In genomic region chr10:121947931-121948330, GRCh38 we compare ENCODE assay signal across 15 cellular contexts. TPM values are rescaled to one million over a fixed set of nuclear protein-coding genes. Genes with fewer than 3 reads are reported as not detected.
"Had no signal": no experiment of that assay in that cellular context is flagged by ENCODE, and none has a peak within 500 bp of the region (broad histone marks: within the 10 kb centered on the region; RNA-seq: fewer than 3 reads in every experiment).

No MANE protein-coding gene starts in this region.

- H3K4me3 Mint-ChIP-seq: activated CD4-positive, alpha-beta memory T cell treated with anti-CD3 and anti-CD28 coated beads for 36 hours; activated CD8-positive, alpha-beta memory T cell treated with anti-CD3 and anti-CD28 coated beads, Interleukin-2, amount 10 ng/mL, durations not matched to agents 7 days and 5 days; activated naive CD4-positive, alpha-beta T cell treated with anti-CD3 and anti-CD28 coated beads, Interleukin-2, amount 10 ng/mL, durations not matched to agents 7 days and 5 days; natural killer cell treated with Interleukin-12 subunit alpha and Interleukin-12 subunit beta and Interleukin-15 and Interleukin-18, amount 100 ng/mL, for 72 hours; stimulated activated naive CD8-positive, alpha-beta T cell treated with anti-CD3 and anti-CD28 coated beads, Interleukin-15, amount 100 ng/mL, for 72 hours; T-helper 2 cell treated with Interferon-gamma antibody and Interleukin-4, amounts not matched to agents 5 μg/mL and 100 μg/mL, for 36 hours had no signal

- H3K9me3 Mint-ChIP-seq: activated CD4-positive, alpha-beta memory T cell treated with anti-CD3 and anti-CD28 coated beads for 36 hours; activated naive CD4-positive, alpha-beta T cell treated with anti-CD3 and anti-CD28 coated beads, Interleukin-2, amount 10 ng/mL, durations not matched to agents 7 days and 5 days; activated T-helper 2 cell treated with anti-CD3 and anti-CD28 coated beads, Interferon-gamma antibody, Interleukin-2, Interleukin-4, amounts not matched to agents 10 μg/mL and 5 μg/mL and 100 μg/mL, durations not matched to agents 14 hours and 24 hours and 36 hours; natural killer cell treated with Interleukin-12 subunit alpha and Interleukin-12 subunit beta and Interleukin-15 and Interleukin-18, amount 100 ng/mL, for 72 hours; stimulated activated naive CD8-positive, alpha-beta T cell treated with anti-CD3 and anti-CD28 coated beads, Interleukin-15, amount 100 ng/mL, for 72 hours; T-helper 2 cell treated with Interferon-gamma antibody and Interleukin-4, amounts not matched to agents 5 μg/mL and 100 μg/mL, for 36 hours had no signal

- DNase-seq: activated CD4-positive, alpha-beta memory T cell treated with anti-CD3 and anti-CD28 coated beads for 36 hours; activated CD4-positive, CD25-positive, alpha-beta regulatory T cell treated with anti-CD3 and anti-CD28 coated beads, Interleukin-2, amount 50 U/mL, for 72 hours; activated CD8-positive, alpha-beta memory T cell treated with anti-CD3 and anti-CD28 coated beads, Interleukin-2, amount 10 ng/mL, durations not matched to agents 7 days and 5 days; activated naive CD4-positive, alpha-beta T cell treated with anti-CD3 and anti-CD28 coated beads, Interleukin-2, amount 10 ng/mL, durations not matched to agents 7 days and 5 days; activated T-cell treated with anti-CD3 and anti-CD28 coated beads, Interleukin-2, amount 50 U/mL, for 1 hour; foreskin fibroblast; kidney glomerular epithelial cell; mesenchymal stem cell; stimulated activated CD4-positive, alpha-beta T cell treated with anti-CD3 and anti-CD28 coated beads, Interleukin-1b, Interleukin-23, amount 100 ng/mL, for 48 hours; stimulated activated naive CD8-positive, alpha-beta T cell treated with anti-CD3 and anti-CD28 coated beads, Interleukin-15, amount 100 ng/mL, for 72 hours; upper lobe of left lung had no signal

- H3K4me1 Mint-ChIP-seq: activated CD8-positive, alpha-beta memory T cell treated with anti-CD3 and anti-CD28 coated beads, Interleukin-2, amount 10 ng/mL, durations not matched to agents 7 days and 5 days; activated naive CD4-positive, alpha-beta T cell treated with anti-CD3 and anti-CD28 coated beads, Interleukin-2, amount 10 ng/mL, durations not matched to agents 7 days and 5 days; stimulated activated naive CD8-positive, alpha-beta T cell treated with anti-CD3 and anti-CD28 coated beads, Interleukin-15, amount 100 ng/mL, for 72 hours had no signal

- H3K36me3 Mint-ChIP-seq: activated CD4-positive, alpha-beta memory T cell treated with anti-CD3 and anti-CD28 coated beads for 36 hours; natural killer cell treated with Interleukin-12 subunit alpha and Interleukin-12 subunit beta and Interleukin-15 and Interleukin-18, amount 100 ng/mL, for 72 hours had no signal

- H3K4me3 ChIP-seq: ascending aorta, upper lobe of left lung had no signal

- ATAC-seq: activated CD8-positive, alpha-beta memory T cell treated with anti-CD3 and anti-CD28 coated beads, Interleukin-2, amount 10 ng/mL, durations not matched to agents 7 days and 5 days; natural killer cell treated with Interleukin-12 subunit alpha and Interleukin-12 subunit beta and Interleukin-15 and Interleukin-18, amount 100 ng/mL, for 72 hours; stimulated activated naive CD8-positive, alpha-beta T cell treated with anti-CD3 and anti-CD28 coated beads, Interleukin-15, amount 100 ng/mL, for 72 hours had no signal

- H3K27ac Mint-ChIP-seq: activated CD4-positive, alpha-beta memory T cell treated with anti-CD3 and anti-CD28 coated beads for 36 hours; activated CD8-positive, alpha-beta memory T cell treated with anti-CD3 and anti-CD28 coated beads, Interleukin-2, amount 10 ng/mL, durations not matched to agents 7 days and 5 days; activated naive CD4-positive, alpha-beta T cell treated with anti-CD3 and anti-CD28 coated beads, Interleukin-2, amount 10 ng/mL, durations not matched to agents 7 days and 5 days; activated T-helper 2 cell treated with anti-CD3 and anti-CD28 coated beads, Interferon-gamma antibody, Interleukin-2, Interleukin-4, amounts not matched to agents 10 μg/mL and 5 μg/mL and 100 μg/mL, durations not matched to agents 14 hours and 24 hours and 36 hours; natural killer cell treated with Interleukin-12 subunit alpha and Interleukin-12 subunit beta and Interleukin-15 and Interleukin-18, amount 100 ng/mL, for 72 hours; T-helper 2 cell treated with Interferon-gamma antibody and Interleukin-4, amounts not matched to agents 5 μg/mL and 100 μg/mL, for 36 hours had no signal

- H3K27me3 Mint-ChIP-seq: activated CD4-positive, alpha-beta memory T cell treated with anti-CD3 and anti-CD28 coated beads for 36 hours; activated CD8-positive, alpha-beta memory T cell treated with anti-CD3 and anti-CD28 coated beads, Interleukin-2, amount 10 ng/mL, durations not matched to agents 7 days and 5 days; activated naive CD4-positive, alpha-beta T cell treated with anti-CD3 and anti-CD28 coated beads, Interleukin-2, amount 10 ng/mL, durations not matched to agents 7 days and 5 days; natural killer cell treated with Interleukin-12 subunit alpha and Interleukin-12 subunit beta and Interleukin-15 and Interleukin-18, amount 100 ng/mL, for 72 hours; stimulated activated naive CD8-positive, alpha-beta T cell treated with anti-CD3 and anti-CD28 coated beads, Interleukin-15, amount 100 ng/mL, for 72 hours had no signal

RNA-seq across cellular contexts. Expression of gene TACC2, which starts 41.0 kb away (rescaled TPM):
- total RNA-seq: activated CD4-positive, alpha-beta memory T cell treated with anti-CD3 and anti-CD28 coated beads for 36 hours; activated CD8-positive, alpha-beta memory T cell treated with anti-CD3 and anti-CD28 coated beads, Interleukin-2, amount 10 ng/mL, durations not matched to agents 7 days and 5 days; activated T-helper 2 cell treated with anti-CD3 and anti-CD28 coated beads, Interferon-gamma antibody, Interleukin-2, Interleukin-4, amounts not matched to agents 10 μg/mL and 5 μg/mL and 100 μg/mL, durations not matched to agents 14 hours and 24 hours and 36 hours; natural killer cell treated with Interleukin-12 subunit alpha and Interleukin-12 subunit beta and Interleukin-15 and Interleukin-18, amount 100 ng/mL, for 72 hours had no signal
